In genomic region chr1:157431751-157432150, GRCh38 we compare ENCODE assay signal across 1 cellular context.
TF ChIP-seq lines count a peak whose summit lies in the region.

No MANE protein-coding gene starts in this region.

TF ChIP-seq in IMR-90, 13 proteins besides CTCF, POLR2A, EP300 and RAD21:
- TF ChIP-seq ELK1 (IDR thresholded peaks at IDR 0.05; ENCODE audit: borderline replicate concordance, low read depth, low read length) (no peak), MXI1 (IDR thresholded peaks at IDR 0.05; ENCODE audit: borderline replicate concordance, low read depth, low read length) (no peak), RFX5 (IDR thresholded peaks at IDR 0.05; ENCODE audit: low read depth, low read length) (no peak), RCOR1 (IDR thresholded peaks at IDR 0.05; ENCODE audit: insufficient replicate concordance, low read length) (no peak), MAZ (IDR thresholded peaks at IDR 0.05; ENCODE audit: borderline replicate concordance, low read depth, low read length) (no peak), CEBPB (IDR thresholded peaks at IDR 0.05; ENCODE audit: low read depth, low read length) (no peak), FOS (IDR thresholded peaks at IDR 0.05; ENCODE audit: low read depth, low read length) (no peak), MAFK (IDR thresholded peaks at IDR 0.05; ENCODE audit: low read depth, low read length) (no peak), NFE2L2 (IDR thresholded peaks at IDR 0.05; ENCODE audit: low read depth, low read length) (no peak), CHD1 (IDR thresholded peaks at IDR 0.05; ENCODE audit: low read depth, low read length) (no peak), SMC3 (IDR thresholded peaks at IDR 0.05; ENCODE audit: low read depth, low read length) (no peak), BHLHE40 (IDR thresholded peaks at IDR 0.05; ENCODE audit: low read depth, low read length) (no peak), USF2 (IDR thresholded peaks at IDR 0.05; ENCODE audit: low read depth, low read length) (no peak)
